Comparison of ENCODE assay signal across 1 cellular context in the genomic region with DNA sequence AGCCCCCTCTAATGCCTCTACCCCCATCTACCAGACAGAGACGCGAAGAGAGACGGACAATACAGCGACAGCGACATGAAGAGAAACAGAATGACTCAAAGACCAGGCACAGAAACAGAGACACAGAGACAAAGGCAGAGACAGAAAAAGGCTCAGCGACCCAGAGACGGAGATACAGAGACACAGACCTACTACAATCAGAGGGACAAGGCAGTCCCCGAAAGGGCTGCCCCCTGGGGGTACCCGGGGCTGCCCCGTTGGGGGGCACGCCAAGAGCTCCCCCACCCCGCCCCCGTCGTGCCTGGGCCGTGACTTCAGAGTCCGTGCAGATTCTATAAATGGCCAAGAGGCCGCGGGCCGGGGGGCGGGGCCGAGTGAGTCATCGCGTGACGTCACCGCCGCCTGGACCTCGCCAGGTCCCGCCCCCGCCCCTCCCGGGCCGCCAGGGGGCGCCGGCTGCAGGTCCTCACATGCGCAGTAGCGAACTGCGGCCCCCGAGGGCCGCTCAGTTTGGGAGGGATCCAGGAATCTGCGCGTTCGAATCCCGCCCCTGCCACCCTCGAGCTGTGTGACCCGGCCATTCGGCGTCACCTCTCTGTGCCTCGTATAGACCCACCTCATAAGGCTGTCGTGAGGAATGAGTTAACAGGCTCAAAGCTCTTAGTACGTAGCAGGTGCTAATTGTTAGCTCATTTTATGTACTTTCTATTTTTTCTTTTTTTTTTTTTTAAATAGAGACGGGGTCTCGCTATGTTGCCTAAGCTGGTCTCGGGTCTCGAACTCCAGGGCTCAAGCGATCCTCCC.
TF ChIP-seq lines count a peak whose summit lies in the region.

No MANE protein-coding gene starts in this region.

TF ChIP-seq in A549, 52 proteins besides CTCF, POLR2A, EP300 and RAD21:
- TF ChIP-seq ZSCAN20 (CRISPR knock-in tag; IDR thresholded peaks at IDR 0.05), result no peak
- TF ChIP-seq NR3C1 (IDR thresholded peaks at IDR 0.05), result no peak
- TF ChIP-seq E2F6 (IDR thresholded peaks at IDR 0.05; ENCODE audit: borderline replicate concordance, low read depth), result no peak
- no peak for TF ChIP-seq KDM5A (IDR thresholded peaks at IDR 0.05)
- no peak for TF ChIP-seq RCOR1 (IDR thresholded peaks at IDR 0.05; ENCODE audit: low read depth, low read length)
- TF ChIP-seq HOXB13 (CRISPR knock-in tag; IDR thresholded peaks at IDR 0.05; ENCODE audit: low read depth), result no peak
- peak in 1 of 2 experiments; percentile 51; a peak in 1 of 5 replicates for TF ChIP-seq JUN (IDR thresholded peaks at IDR 0.05)
- TF ChIP-seq HES2 (IDR thresholded peaks at IDR 0.05), result no peak
- no peak for TF ChIP-seq FOSB (CRISPR knock-in tag; IDR thresholded peaks at IDR 0.05)
- TF ChIP-seq NFE2L2 (conservative IDR thresholded peaks at IDR 0.05; ENCODE audit: low read length), result no peak
- TF ChIP-seq SMC3 (IDR thresholded peaks at IDR 0.05), result peak; percentile 47; the same call in 2 of the 3 replicates
- no peak for TF ChIP-seq TFCP2L1 (CRISPR knock-in tag; IDR thresholded peaks at IDR 0.05)
- TF ChIP-seq RARB (CRISPR knock-in tag; IDR thresholded peaks at IDR 0.05), result no peak
- no peak for TF ChIP-seq EHMT2 (IDR thresholded peaks at IDR 0.05; ENCODE audit: low read depth)
- no peak for TF ChIP-seq PBX3 (IDR thresholded peaks at IDR 0.05)
- peak; percentile 54 for TF ChIP-seq ZFP36 (IDR thresholded peaks at IDR 0.05; ENCODE audit: borderline replicate concordance, partially characterized antibody)
- TF ChIP-seq FOXS1 (CRISPR knock-in tag; IDR thresholded peaks at IDR 0.05), result no peak
- no peak for TF ChIP-seq NPAS2 (CRISPR knock-in tag; IDR thresholded peaks at IDR 0.05; ENCODE audit: borderline replicate concordance)
- TF ChIP-seq ZNF302 (CRISPR knock-in tag; IDR thresholded peaks at IDR 0.05), result no peak
- no peak for TF ChIP-seq RNF2 (IDR thresholded peaks at IDR 0.05; ENCODE audit: borderline replicate concordance, low read depth)
- no peak for TF ChIP-seq ZC3H11A (IDR thresholded peaks at IDR 0.05)
- no peak for TF ChIP-seq HOXA7 (CRISPR knock-in tag; IDR thresholded peaks at IDR 0.05)
- no peak for TF ChIP-seq MAFK (IDR thresholded peaks at IDR 0.05; ENCODE audit: partially characterized antibody)
- no peak for TF ChIP-seq CHD2 (IDR thresholded peaks at IDR 0.05; ENCODE audit: low read length, partially characterized antibody)
- peak; percentile 80 for TF ChIP-seq FOSL2 (IDR thresholded peaks at IDR 0.05)
- TF ChIP-seq FOSL2 (CRISPR knock-in tag; IDR thresholded peaks at IDR 0.05), result peak; percentile 99
- no peak for TF ChIP-seq PHF8 (IDR thresholded peaks at IDR 0.05; ENCODE audit: borderline replicate concordance, low read depth)
- no peak for TF ChIP-seq MAZ (IDR thresholded peaks at IDR 0.05; ENCODE audit: borderline replicate concordance, low read depth, low read length)
- no peak for TF ChIP-seq ELK1 (IDR thresholded peaks at IDR 0.05; ENCODE audit: low read depth, low read length)
- no peak for TF ChIP-seq HEYL (CRISPR knock-in tag; IDR thresholded peaks at IDR 0.05)
- no peak for TF ChIP-seq CBX8 (IDR thresholded peaks at IDR 0.05)
- TF ChIP-seq USF2 (IDR thresholded peaks at IDR 0.05), result no peak
- TF ChIP-seq SREBF2 (IDR thresholded peaks at IDR 0.05), result no peak
- TF ChIP-seq KDM1A (IDR thresholded peaks at IDR 0.05; ENCODE audit: low read depth), result 0 out of 2 replicates have a peak, but pooled peaks have one; percentile 44
- TF ChIP-seq BHLHE40 (IDR thresholded peaks at IDR 0.05; ENCODE audit: low read depth, low read length), result no peak
- no peak for TF ChIP-seq POLR2AphosphoS2 (conservative IDR thresholded peaks at IDR 0.05; ENCODE audit: low read length)
- no peak for TF ChIP-seq ESRRA (IDR thresholded peaks at IDR 0.05; ENCODE audit: borderline replicate concordance, low read length)
- peak; percentile 56; the same call in 1 of the 2 replicates for TF ChIP-seq JUNB (IDR thresholded peaks at IDR 0.05)
- 0 out of 2 replicates have a peak, but pooled peaks have one; percentile 35 for TF ChIP-seq MAX (IDR thresholded peaks at IDR 0.05)
- no peak for TF ChIP-seq CEBPB (IDR thresholded peaks at IDR 0.05)
- TF ChIP-seq GATA3 (IDR thresholded peaks at IDR 0.05; ENCODE audit: borderline replicate concordance), result no peak
- TF ChIP-seq TP53 (CRISPR knock-in tag; IDR thresholded peaks at IDR 0.05), result no peak
- TF ChIP-seq, protein P1, sequence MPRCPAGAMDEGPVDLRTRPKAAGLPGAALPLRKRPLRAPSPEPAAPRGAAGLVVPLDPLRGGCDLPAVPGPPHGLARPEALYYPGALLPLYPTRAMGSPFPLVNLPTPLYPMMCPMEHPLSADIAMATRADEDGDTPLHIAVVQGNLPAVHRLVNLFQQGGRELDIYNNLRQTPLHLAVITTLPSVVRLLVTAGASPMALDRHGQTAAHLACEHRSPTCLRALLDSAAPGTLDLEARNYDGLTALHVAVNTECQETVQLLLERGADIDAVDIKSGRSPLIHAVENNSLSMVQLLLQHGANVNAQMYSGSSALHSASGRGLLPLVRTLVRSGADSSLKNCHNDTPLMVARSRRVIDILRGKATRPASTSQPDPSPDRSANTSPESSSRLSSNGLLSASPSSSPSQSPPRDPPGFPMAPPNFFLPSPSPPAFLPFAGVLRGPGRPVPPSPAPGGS (IDR thresholded peaks at IDR 0.05), result no peak
- no peak for TF ChIP-seq HDAC2 (IDR thresholded peaks at IDR 0.05)
- TF ChIP-seq, protein P2, sequence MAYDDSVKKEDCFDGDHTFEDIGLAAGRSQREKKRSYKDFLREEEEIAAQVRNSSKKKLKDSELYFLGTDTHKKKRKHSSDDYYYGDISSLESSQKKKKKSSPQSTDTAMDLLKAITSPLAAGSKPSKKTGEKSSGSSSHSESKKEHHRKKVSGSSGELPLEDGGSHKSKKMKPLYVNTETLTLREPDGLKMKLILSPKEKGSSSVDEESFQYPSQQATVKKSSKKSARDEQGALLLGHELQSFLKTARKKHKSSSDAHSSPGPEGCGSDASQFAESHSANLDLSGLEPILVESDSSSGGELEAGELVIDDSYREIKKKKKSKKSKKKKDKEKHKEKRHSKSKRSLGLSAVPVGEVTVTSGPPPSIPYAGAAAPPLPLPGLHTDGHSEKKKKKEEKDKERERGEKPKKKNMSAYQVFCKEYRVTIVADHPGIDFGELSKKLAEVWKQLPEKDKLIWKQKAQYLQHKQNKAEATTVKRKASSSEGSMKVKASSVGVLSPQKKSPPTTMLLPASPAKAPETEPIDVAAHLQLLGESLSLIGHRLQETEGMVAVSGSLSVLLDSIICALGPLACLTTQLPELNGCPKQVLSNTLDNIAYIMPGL (CRISPR knock-in tag; IDR thresholded peaks at IDR 0.05; ENCODE audit: borderline replicate concordance), result no peak
- TF ChIP-seq REST (IDR thresholded peaks at IDR 0.05), result no peak
- TF ChIP-seq HOXB5 (CRISPR knock-in tag; IDR thresholded peaks at IDR 0.05), result no peak
- TF ChIP-seq EHF (CRISPR knock-in tag; IDR thresholded peaks at IDR 0.05), result no peak
- TF ChIP-seq ATOH8 (CRISPR knock-in tag; IDR thresholded peaks at IDR 0.05; ENCODE audit: low read depth), result no peak
- TF ChIP-seq RFX5 (IDR thresholded peaks at IDR 0.05), result no peak
- TF ChIP-seq CHD4 (IDR thresholded peaks at IDR 0.05; ENCODE audit: borderline replicate concordance), result no peak
